Comparison of ENCODE assay signal across 25 cellular contexts in the genomic region with DNA sequence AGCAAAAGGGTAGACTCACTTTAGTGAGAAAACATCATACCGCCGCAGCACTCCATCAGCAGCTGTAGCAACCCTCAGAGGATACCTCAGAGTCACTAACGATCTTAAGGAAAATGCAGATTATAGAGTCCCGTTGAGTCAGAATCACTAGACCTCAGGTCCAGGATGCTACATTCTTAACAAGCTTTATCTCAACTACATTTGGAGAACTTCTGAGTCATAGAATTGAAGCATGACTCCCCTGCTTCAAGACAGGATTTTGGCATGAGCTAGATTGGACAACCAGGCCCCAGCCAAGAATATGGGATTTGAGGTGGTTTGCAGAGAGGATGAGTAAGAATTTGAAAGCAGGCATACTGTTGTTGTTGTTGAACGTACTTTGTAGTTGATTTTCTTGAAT.
DNase-seq lines count a peak whose midpoint lies in the region; ATAC-seq and TF ChIP-seq lines count a peak whose summit lies in the region.
"Had no signal": no experiment of that assay in that cellular context is flagged by ENCODE, and none has a peak within 500 bp of the region (broad histone marks: within the 10 kb centered on the region; RNA-seq: fewer than 3 reads in every experiment).

No MANE protein-coding gene starts in this region.

- no peaks in the 10 kb centered on the region for H3K36me3 ChIP-seq in left ventricle myocardium inferior
- H3K36me3 ChIP-seq: heart right ventricle, tibial nerve had no signal

- no peaks in the 10 kb centered on the region for H3K27me3 ChIP-seq in right cardiac atrium (ENCODE audit: control insufficient read depth, insufficient read depth)
- no peaks in the 10 kb centered on the region for H3K27me3 ChIP-seq in left ventricle myocardium inferior (ENCODE audit: low read depth)
- H3K27me3 ChIP-seq: body of pancreas, tibial nerve had no signal

- intact Hi-C loops in left cardiac atrium (cut with DNase I) (no loop called here), right cardiac atrium (cut with DNase I) (no loop called here), left ventricle myocardium inferior (cut with micrococcal nuclease) (no loop called here)

- DNase-seq in left cardiac atrium = no peak
- DNase-seq in right cardiac atrium = no peak
- DNase-seq in RPMI7951 (ENCODE audit: low read depth) = peak; percentile 83
- DNase-seq in fibroblast of peridontal ligament (ENCODE audit: extremely low read depth) = peak; percentile 35
- no peak for DNase-seq in NCI-H446 treated with DMSO at 0.1 percent for 48 hours (lab: John Stamatoyannopoulos, UW)
- no peak for DNase-seq in activated T-cell treated with anti-CD3 and anti-CD28 coated beads, Interleukin-2, amount 50 U/mL, for 1 hour
- DNase-seq in left ventricle myocardium inferior = no peak
- DNase-seq: activated CD4-positive, alpha-beta T cell treated with anti-CD3 and anti-CD28 coated beads for 4 hours; activated CD8-positive, alpha-beta memory T cell treated with anti-CD3 and anti-CD28 coated beads, Interleukin-2, amount 50 U/mL, for 4 hours; activated naive CD4-positive, alpha-beta T cell treated with Interleukin-2 at 50 U/mL for 16 hours; body of pancreas; CD8-positive, alpha-beta memory T cell; dermis blood vessel endothelial cell; DND-41; erythroblast; heart right ventricle; mesenchymal stem cell; NCI-H1105; NCI-H2107; NCI-H69 had no signal

- no peak overlapping the region for H3K4me3 ChIP-seq in right cardiac atrium (ENCODE audit: low read length)
- H3K4me3 ChIP-seq in left ventricle myocardium inferior = no peak overlapping the region
- H3K4me3 ChIP-seq: body of pancreas, heart right ventricle, tibial nerve had no signal

- no peaks in the 10 kb centered on the region for H3K4me1 ChIP-seq in right cardiac atrium (ENCODE audit: control insufficient read depth, insufficient read depth, low read length)
- no peaks in the 10 kb centered on the region for H3K4me1 ChIP-seq in left ventricle myocardium inferior
- H3K4me1 ChIP-seq: body of pancreas, heart right ventricle, tibial nerve had no signal

- no peak overlapping the region for H3K27ac ChIP-seq in right cardiac atrium (ENCODE audit: low read length)
- no peak overlapping the region for H3K27ac ChIP-seq in left ventricle myocardium inferior (replicated peaks)
- H3K27ac ChIP-seq: body of pancreas, heart right ventricle, KMS-11, tibial nerve had no signal

- ATAC-seq in left cardiac atrium = peak; percentile 23 to 98
- ATAC-seq in right cardiac atrium = no peak
- ATAC-seq in HG03521 (IDR thresholded peaks at IDR 0.05; ENCODE audit: unreplicated experiment) = no peak
- ATAC-seq: body of pancreas; heart right ventricle; natural killer cell treated with Interleukin-12 subunit alpha and Interleukin-12 subunit beta and Interleukin-15 and Interleukin-18, amount 100 ng/mL, for 72 hours; stimulated activated memory B cell treated with anti-CD40 and anti-IgM and Interleukin-4, amounts not matched to agents 10 μg/mL and 1 μg/mL and 100 μg/mL, for 72 hours had no signal

- TF ChIP-seq CTCF in left ventricle myocardium inferior (IDR thresholded peaks at IDR 0.05; ENCODE audit: borderline replicate concordance) = no peak

- WGBS in right cardiac atrium = 80% methylated on average over 5 of the region's 5 CpGs

- H3K9me3 ChIP-seq in right cardiac atrium (ENCODE audit: control insufficient read depth, low read length) = no peaks in the 10 kb centered on the region
- H3K9me3 ChIP-seq in left ventricle myocardium inferior (replicated peaks) = peaks cover 19% of the 10 kb centered on the region
- H3K9me3 ChIP-seq: body of pancreas had no signal

Comparison
In these comparisons a context has a peak if more than half of its experiments do, and no peak if none do; other contexts are left out.
1. ATAC-seq: peak in left cardiac atrium (2 of 2); none in right cardiac atrium (0 of 2) and HG03521 (single experiment).
2. DNase-seq: peak in RPMI7951 (single experiment) and fibroblast of peridontal ligament (single experiment); none in left cardiac atrium (single experiment), right cardiac atrium (0 of 3), NCI-H446 treated with DMSO at 0.1 percent for 48 hours (single experiment), activated T-cell treated with anti-CD3 and anti-CD28 coated beads, Interleukin-2, amount 50 U/mL, for 1 hour (single experiment) and left ventricle myocardium inferior (single experiment).